ENCODE assay signal across 25 cellular contexts in the genomic region with DNA sequence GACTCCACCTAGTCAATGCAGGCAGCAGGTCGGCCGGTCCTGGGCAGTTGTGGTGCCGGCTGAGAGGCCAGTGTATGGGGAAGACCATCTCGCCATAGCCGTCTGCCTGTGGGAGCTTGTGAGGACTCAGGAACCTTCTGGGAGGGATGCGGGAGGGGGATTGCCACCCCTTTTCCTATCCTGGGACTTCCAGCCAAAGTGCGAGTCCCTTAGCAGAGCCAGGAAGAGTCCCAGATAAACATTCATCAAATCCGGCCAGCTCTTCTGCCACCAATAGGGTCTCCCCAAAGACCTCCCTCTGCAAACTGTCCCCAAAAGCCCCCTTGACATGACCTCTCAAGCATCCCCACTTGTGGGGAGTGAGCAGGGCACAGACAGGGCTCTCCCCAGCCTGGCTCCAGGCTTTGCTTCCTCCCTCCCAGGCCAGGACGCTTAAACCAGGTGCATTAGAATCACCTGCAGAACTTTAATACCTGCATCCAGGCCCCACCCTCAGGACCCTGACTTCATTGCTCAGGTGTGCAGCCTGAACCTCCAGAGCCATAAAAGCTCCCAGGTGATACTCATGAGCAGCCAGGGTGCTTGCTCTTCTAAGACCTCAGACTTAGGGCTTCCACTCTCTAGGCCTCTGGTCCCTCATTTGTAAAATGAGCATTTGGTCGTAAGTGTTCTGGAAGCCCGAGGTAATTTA.
"Had no signal": no experiment of that assay in that cellular context is flagged by ENCODE, and none has a peak within 500 bp of the region (broad histone marks: within the 10 kb centered on the region; RNA-seq: fewer than 3 reads in every experiment).

No MANE protein-coding gene starts in this region.

- H3K27me3 ChIP-seq: left lung, ovary, spleen, suprapubic skin, tibial artery, upper lobe of right lung had no signal

- H3K27ac ChIP-seq: left lung, lower lobe of right lung, ovary, prostate gland, skin epidermis, spleen, suprapubic skin, thoracic aorta, tibial artery, upper lobe of right lung had no signal

- ATAC-seq: left lung; lower lobe of right lung; naive thymus-derived CD4-positive, alpha-beta T cell; natural killer cell treated with Interleukin-12 subunit alpha and Interleukin-12 subunit beta and Interleukin-15 and Interleukin-18, amount 100 ng/mL, for 72 hours; right cardiac atrium; sciatic nerve; stimulated activated effector memory CD8-positive, alpha-beta T cell treated with anti-CD3 and anti-CD28 coated beads, Interleukin-12 subunit alpha, Interleukin-12 subunit beta, amount 100 ng/mL, for 72 hours had no signal

- FAIRE-seq: urothelium cell line had no signal

- H3K4me3 ChIP-seq: left lung, lower lobe of right lung, ovary, prostate gland, skin epidermis, spleen, suprapubic skin, thoracic aorta, tibial artery, upper lobe of right lung had no signal

- H3K4me1 ChIP-seq: left lung, lower lobe of right lung, prostate gland, spleen, suprapubic skin, upper lobe of right lung had no signal

- H3K9me3 ChIP-seq: left lung, lower lobe of right lung, ovary, prostate gland, spleen, suprapubic skin, thoracic aorta, tibial artery, upper lobe of right lung had no signal

- DNase-seq: head of caudate nucleus; hypothalamus; islet precursor cell; left lung; lower lobe of right lung; mammary epithelial cell; mesendoderm; naive thymus-derived CD4-positive, alpha-beta T cell; ovary; retina; right cardiac atrium; spleen; stimulated activated CD4-positive, alpha-beta T cell treated with anti-CD3 and anti-CD28 coated beads, Interleukin-4, amount 100 ng/mL, for 24 hours; stimulated activated naive CD4-positive, alpha-beta T cell; tibial artery; trophoblast cell; upper lobe of right lung had no signal

- H3K36me3 ChIP-seq: left lung, lower lobe of right lung, ovary, prostate gland, suprapubic skin, thoracic aorta, tibial artery, upper lobe of right lung had no signal
